7 cellular contexts compared by ENCODE assay signal in the genomic region with DNA sequence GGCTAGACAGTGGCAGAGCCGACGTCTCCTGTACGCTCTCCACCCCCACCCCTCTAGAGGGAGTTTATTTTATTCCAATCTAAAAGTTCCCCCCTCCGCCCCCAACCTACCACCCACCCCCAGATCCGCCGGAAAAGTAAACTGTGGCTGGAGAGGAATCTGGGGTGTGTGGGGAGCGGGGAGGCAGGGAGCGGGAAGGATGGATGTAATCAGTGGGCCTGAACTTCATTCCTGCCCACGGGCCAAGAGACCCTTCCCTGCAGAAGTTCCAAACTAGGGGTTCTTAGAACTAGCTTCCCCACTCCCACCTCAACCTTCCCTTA. TPM values are rescaled to one million over a fixed set of nuclear protein-coding genes. Genes with fewer than 3 reads are reported as not detected.
A peak's percentile ranks its signal among the peaks of the same experiment; 100 is the strongest.
DNase-seq lines count a peak whose midpoint lies in the region; ATAC-seq and TF ChIP-seq lines count a peak whose summit lies in the region.

No MANE protein-coding gene starts in this region.

- 2% methylated on average over 2 of the region's 9 CpGs for WGBS in HUES64
- WGBS in adipose tissue, 3 donors: 32 to 46% (median 45%) methylated on average over 9 of the region's 9 CpGs

- H3K4me3 ChIP-seq in HUES64 (ENCODE audit: low read length) (peak overlapping the region; percentile 76), kidney epithelial cell (ENCODE audit: low read depth, low read length) (peak overlapping the region; percentile 42)

- no peaks in the 10 kb centered on the region for H3K9me3 ChIP-seq in HUES64 (ENCODE audit: insufficient read depth, low read depth, low read length)

- H3K36me3 ChIP-seq in HUES64 (ENCODE audit: insufficient read depth, low read length): no peaks in the 10 kb centered on the region
- H3K36me3 ChIP-seq in kidney epithelial cell (ENCODE audit: control insufficient read depth, insufficient read depth, low read length): no peaks in the 10 kb centered on the region

- no peak for TF ChIP-seq CTCF in kidney epithelial cell (IDR thresholded peaks at IDR 0.05; ENCODE audit: insufficient read depth, low read length, poor library complexity, severe bottlenecking)

- peaks cover 44% of the 10 kb centered on the region for H3K4me1 ChIP-seq in HUES64 (ENCODE audit: insufficient read depth, low read length)

- DNase-seq in kidney epithelial cell (ENCODE audit: low read depth) (no peak), substantia nigra (lab: John Stamatoyannopoulos, UW) (no peak), NK-92 (lab: John Stamatoyannopoulos, UW; ENCODE audit: unreplicated experiment) (no peak), OCI-M1 (lab: John Stamatoyannopoulos, UW) (no peak)

- ATAC-seq in HG02884 (IDR thresholded peaks at IDR 0.05; ENCODE audit: unreplicated experiment): no peak

- H3K27ac ChIP-seq in HUES64 (ENCODE audit: low read depth, low read length) (peak overlapping the region; percentile 87; the same call in 1 of the 2 replicates), adipose tissue (ENCODE audit: low read depth, low read length) (peak overlapping the region; percentile 68), substantia nigra (ENCODE audit: low read depth, low read length, poor library complexity, severe bottlenecking) (peak overlapping the region; percentile 83)

- H3K27me3 ChIP-seq in HUES64 (ENCODE audit: insufficient read depth, low read length): no peaks in the 10 kb centered on the region
- no peaks in the 10 kb centered on the region for H3K27me3 ChIP-seq in kidney epithelial cell (ENCODE audit: control insufficient read depth, insufficient read depth, low read length)

- peak overlapping the region; percentile 59 for H3K9ac ChIP-seq in HUES64 (ENCODE audit: low read depth, low read length)

RNA-seq across cellular contexts. Expression of a gene that starts 0.5 kb away (rescaled TPM):
- polyA plus RNA-seq in HUES64 (2013, experiment 1 of 2): 5.1 TPM
- polyA plus RNA-seq in HUES64 (2013, experiment 2 of 2): 5.8 TPM
- 100 to 1,000 TPM in 1 of 3 donors, 10 to 100 TPM in 2; 23.7 to 178 (median 93.9) TPM for polyA plus RNA-seq in adipose tissue
- total RNA-seq in kidney epithelial cell: 27.5 and 30.8 TPM in 2 replicates

RNA-seq across cellular contexts. Expression of a gene that starts 38.5 kb away (rescaled TPM):
- polyA plus RNA-seq in HUES64 (2013, experiment 1 of 2): not detected
- polyA plus RNA-seq in HUES64 (2013, experiment 2 of 2): 0.13 TPM
- polyA plus RNA-seq in adipose tissue: under 1 TPM; 0.37 to 0.67 (median 0.51) TPM
- total RNA-seq in kidney epithelial cell: 0.08 TPM in 1 of 2 replicates, not detected in the other

RNA-seq across cellular contexts. Expression of a gene that starts 46.5 kb away (rescaled TPM):
- 1.00 TPM for polyA plus RNA-seq in HUES64 (2013, experiment 1 of 2)
- polyA plus RNA-seq in HUES64 (2013, experiment 2 of 2): 1.6 TPM
- 1 to 10 TPM; 2.1 to 5.4 (median 2.7) TPM for polyA plus RNA-seq in adipose tissue
- total RNA-seq in kidney epithelial cell: 2.3 and 6.7 TPM in 2 replicates

RNA-seq across cellular contexts. Expression of a gene that starts 46.5 kb away (rescaled TPM):
- polyA plus RNA-seq in HUES64 (2013, experiment 1 of 2): 16.2 TPM
- polyA plus RNA-seq in HUES64 (2013, experiment 2 of 2): 21.9 TPM
- polyA plus RNA-seq in adipose tissue: 10 to 100 TPM; 29.4 to 40.1 (median 34.4) TPM
- total RNA-seq in kidney epithelial cell: 34.8 and 43.5 TPM in 2 replicates
